In genomic region chr7:6359021-6359420, GRCh38 we compare ENCODE assay signal across 1 cellular context.
TF ChIP-seq lines count a peak whose summit lies in the region.

No MANE protein-coding gene starts in this region.

TF ChIP-seq in K562, 482 proteins besides CTCF, POLR2A, EP300 and RAD21 (continued from another document):
- TF ChIP-seq, protein P1, sequence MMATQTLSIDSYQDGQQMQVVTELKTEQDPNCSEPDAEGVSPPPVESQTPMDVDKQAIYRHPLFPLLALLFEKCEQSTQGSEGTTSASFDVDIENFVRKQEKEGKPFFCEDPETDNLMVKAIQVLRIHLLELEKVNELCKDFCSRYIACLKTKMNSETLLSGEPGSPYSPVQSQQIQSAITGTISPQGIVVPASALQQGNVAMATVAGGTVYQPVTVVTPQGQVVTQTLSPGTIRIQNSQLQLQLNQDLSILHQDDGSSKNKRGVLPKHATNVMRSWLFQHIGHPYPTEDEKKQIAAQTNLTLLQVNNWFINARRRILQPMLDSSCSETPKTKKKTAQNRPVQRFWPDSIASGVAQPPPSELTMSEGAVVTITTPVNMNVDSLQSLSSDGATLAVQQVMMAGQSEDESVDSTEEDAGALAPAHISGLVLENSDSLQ (IDR thresholded peaks at IDR 0.05) = peak; percentile 12; the same call in 1 of the 2 replicates
- TF ChIP-seq ZFPM2 (CRISPR knock-in tag; IDR thresholded peaks at IDR 0.05) (no peak), HCFC1 (IDR thresholded peaks at IDR 0.05; ENCODE audit: low read depth, low read length) (0 out of 2 replicates have a peak, but pooled peaks have one; percentile 38), HNRNPUL1 (IDR thresholded peaks at IDR 0.05; ENCODE audit: low read length) (no peak), KHSRP (IDR thresholded peaks at IDR 0.05) (no peak)
- TF ChIP-seq, protein P2, sequence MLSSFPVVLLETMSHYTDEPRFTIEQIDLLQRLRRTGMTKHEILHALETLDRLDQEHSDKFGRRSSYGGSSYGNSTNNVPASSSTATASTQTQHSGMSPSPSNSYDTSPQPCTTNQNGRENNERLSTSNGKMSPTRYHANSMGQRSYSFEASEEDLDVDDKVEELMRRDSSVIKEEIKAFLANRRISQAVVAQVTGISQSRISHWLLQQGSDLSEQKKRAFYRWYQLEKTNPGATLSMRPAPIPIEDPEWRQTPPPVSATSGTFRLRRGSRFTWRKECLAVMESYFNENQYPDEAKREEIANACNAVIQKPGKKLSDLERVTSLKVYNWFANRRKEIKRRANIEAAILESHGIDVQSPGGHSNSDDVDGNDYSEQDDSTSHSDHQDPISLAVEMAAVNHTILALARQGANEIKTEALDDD (IDR thresholded peaks at IDR 0.05) = no peak
